Comparison of ENCODE assay signal across 11 cellular contexts in the genomic region with DNA sequence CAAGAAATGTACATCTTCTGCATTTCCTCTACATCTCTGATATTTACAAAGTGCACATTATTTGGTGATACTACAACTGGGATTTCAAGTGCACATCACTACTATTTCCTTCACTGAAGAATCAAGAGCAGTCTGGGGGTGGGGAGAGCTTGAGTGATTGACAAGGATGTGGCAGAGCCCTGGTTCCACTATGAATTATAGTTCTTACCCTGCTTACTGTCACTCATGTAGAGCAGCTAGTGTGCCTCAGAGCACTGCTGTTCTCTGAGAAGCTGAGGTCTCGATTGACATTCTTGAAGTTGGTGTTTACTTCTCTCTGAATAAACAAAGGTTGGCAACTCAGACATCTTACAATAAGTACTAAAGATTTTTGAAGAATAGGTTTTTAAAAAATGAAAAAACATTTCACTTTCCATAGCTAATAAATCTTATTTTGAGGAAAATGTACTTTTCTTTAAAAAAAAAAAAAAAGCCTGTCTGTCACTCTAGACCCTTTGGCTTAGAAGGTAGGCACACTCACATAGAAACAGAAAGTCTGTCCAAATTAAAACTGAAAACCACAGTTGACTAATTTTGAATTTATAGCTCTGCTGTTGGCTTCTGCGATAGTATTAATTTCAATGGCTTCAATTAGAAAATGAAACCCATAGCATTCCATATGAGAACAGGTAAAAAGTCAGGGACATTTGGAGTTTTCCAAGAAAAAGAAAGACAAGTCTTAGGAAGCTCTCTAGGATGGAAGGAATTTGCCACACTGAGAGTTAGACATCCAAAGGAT. TPM values are rescaled to one million over a fixed set of nuclear protein-coding genes. Genes with fewer than 3 reads are reported as not detected.
DNase-seq lines count a peak whose midpoint lies in the region; ATAC-seq and TF ChIP-seq lines count a peak whose summit lies in the region.
"Had no signal": no experiment of that assay in that cellular context is flagged by ENCODE, and none has a peak within 500 bp of the region (broad histone marks: within the 10 kb centered on the region; RNA-seq: fewer than 3 reads in every experiment).

No MANE protein-coding gene starts in this region.

- H3K27ac ChIP-seq in neural cell (ENCODE audit: low read length): peak overlapping the region; percentile 3
- no peak overlapping the region for H3K27ac ChIP-seq in CD4-positive, alpha-beta T cell (ENCODE audit: low read depth, low read length)
- H3K27ac ChIP-seq: foreskin keratinocyte, SJCRH30 had no signal

- DNase-seq in CD4-positive, alpha-beta T cell: no peak
- no peak for DNase-seq in activated CD4-positive, alpha-beta T cell treated with anti-CD3 and anti-CD28 coated beads, Interleukin-2, amount 50 U/mL, for 4 hours
- DNase-seq in GF-D8 (lab: John Stamatoyannopoulos, UW): no peak
- DNase-seq: foreskin keratinocyte, left ventricle myocardium superior, SJCRH30 had no signal

- H3K36me3 Mint-ChIP-seq in CD4-positive, alpha-beta T cell (ENCODE audit: low read depth): no peaks in the 10 kb centered on the region

- peaks cover 79% of the 10 kb centered on the region for H3K27me3 Mint-ChIP-seq in CD4-positive, alpha-beta T cell

- H3K79me2 ChIP-seq in neural cell (replicated peaks; ENCODE audit: insufficient read depth, low read length): no peaks in the 10 kb centered on the region

- no peak for TF ChIP-seq CTCF in neural cell (IDR thresholded peaks at IDR 0.05; ENCODE audit: poor library complexity, severe bottlenecking)
- no peak for TF ChIP-seq CTCF in CD4-positive, alpha-beta T cell (IDR thresholded peaks at IDR 0.05)

- intact Hi-C loops in CD4-positive, alpha-beta T cell (cut with DNase I, micrococcal nuclease): no loop called here

- peak; percentile 95 for ATAC-seq in GM18907 (IDR thresholded peaks at IDR 0.05; ENCODE audit: unreplicated experiment)
- peak; percentile 92 for ATAC-seq in GM21576 (IDR thresholded peaks at IDR 0.05; ENCODE audit: unreplicated experiment)
- ATAC-seq in HG03108 (IDR thresholded peaks at IDR 0.05; ENCODE audit: unreplicated experiment): peak; percentile 88
- no peak for ATAC-seq in CD4-positive, alpha-beta T cell (ENCODE audit: poor library complexity)
- no peak for ATAC-seq in esophagus mucosa
- ATAC-seq: foreskin keratinocyte, left ventricle myocardium superior had no signal

- no peaks in the 10 kb centered on the region for H3K9me3 ChIP-seq in neural cell (ENCODE audit: low read length)
- no peaks in the 10 kb centered on the region for H3K9me3 ChIP-seq in CD4-positive, alpha-beta T cell (ENCODE audit: control insufficient read depth, low read length)

- H3K9me3 Mint-ChIP-seq in CD4-positive, alpha-beta T cell: peaks cover 2% of the 10 kb centered on the region

- peak overlapping the region; percentile 32 for H3K4me3 ChIP-seq in neural cell (ENCODE audit: low read length)
- H3K4me3 ChIP-seq: SJCRH30 had no signal

- H3K9ac ChIP-seq in neural cell (ENCODE audit: low read length): no peak overlapping the region

- CTCF ChIA-PET in CD4-positive, alpha-beta T cell (lab: Charles Lee): no interaction called here

- no peaks in the 10 kb centered on the region for H4K20me1 ChIP-seq in neural cell (ENCODE audit: insufficient read depth)

- H3K9me2 ChIP-seq in neural cell (ENCODE audit: insufficient read depth, low read length): no peaks in the 10 kb centered on the region

- no peak overlapping the region for H3K4me2 ChIP-seq in neural cell (ENCODE audit: low read length)

- POLR2A ChIA-PET in CD4-positive, alpha-beta T cell (lab: Charles Lee): interaction anchor here (1.0 kb wide), 1 partner anchor 19 kb away, joined by 3 read pairs; no protein-coding TSS in a partner anchor

- no peak overlapping the region for H3K27ac Mint-ChIP-seq in CD4-positive, alpha-beta T cell

- peaks cover 9% of the 10 kb centered on the region for H3K4me1 Mint-ChIP-seq in CD4-positive, alpha-beta T cell (ENCODE audit: low read depth)

- TF ChIP-seq EP300 in neural cell (conservative IDR thresholded peaks at IDR 0.05; ENCODE audit: poor library complexity, severe bottlenecking): peak; percentile 83

- no peaks in the 10 kb centered on the region for H3K36me3 ChIP-seq in neural cell (ENCODE audit: insufficient read depth, low read length)

- H3K27me3 ChIP-seq in neural cell (ENCODE audit: insufficient read depth, low read depth, low read length): peaks cover 33% of the 10 kb centered on the region
- peaks cover 25% of the 10 kb centered on the region for H3K27me3 ChIP-seq in CD4-positive, alpha-beta T cell (ENCODE audit: control insufficient read depth, insufficient read depth, low read length)
- H3K27me3 ChIP-seq: SJCRH30 had no signal

- H3K4me3 Mint-ChIP-seq in CD4-positive, alpha-beta T cell: no peak overlapping the region

- H3F3A ChIP-seq in neural cell (ENCODE audit: insufficient read depth, low read length, poor library complexity, severe bottlenecking): no peaks in the 10 kb centered on the region

- H2AFZ ChIP-seq in neural cell (ENCODE audit: low read depth, low read length): no peak overlapping the region

- no peak for TF ChIP-seq RAD21 in neural cell (conservative IDR thresholded peaks at IDR 0.05)

TF ChIP-seq in neural cell, 6 proteins besides CTCF, POLR2A, EP300 and RAD21:
- TF ChIP-seq, protein P1, sequence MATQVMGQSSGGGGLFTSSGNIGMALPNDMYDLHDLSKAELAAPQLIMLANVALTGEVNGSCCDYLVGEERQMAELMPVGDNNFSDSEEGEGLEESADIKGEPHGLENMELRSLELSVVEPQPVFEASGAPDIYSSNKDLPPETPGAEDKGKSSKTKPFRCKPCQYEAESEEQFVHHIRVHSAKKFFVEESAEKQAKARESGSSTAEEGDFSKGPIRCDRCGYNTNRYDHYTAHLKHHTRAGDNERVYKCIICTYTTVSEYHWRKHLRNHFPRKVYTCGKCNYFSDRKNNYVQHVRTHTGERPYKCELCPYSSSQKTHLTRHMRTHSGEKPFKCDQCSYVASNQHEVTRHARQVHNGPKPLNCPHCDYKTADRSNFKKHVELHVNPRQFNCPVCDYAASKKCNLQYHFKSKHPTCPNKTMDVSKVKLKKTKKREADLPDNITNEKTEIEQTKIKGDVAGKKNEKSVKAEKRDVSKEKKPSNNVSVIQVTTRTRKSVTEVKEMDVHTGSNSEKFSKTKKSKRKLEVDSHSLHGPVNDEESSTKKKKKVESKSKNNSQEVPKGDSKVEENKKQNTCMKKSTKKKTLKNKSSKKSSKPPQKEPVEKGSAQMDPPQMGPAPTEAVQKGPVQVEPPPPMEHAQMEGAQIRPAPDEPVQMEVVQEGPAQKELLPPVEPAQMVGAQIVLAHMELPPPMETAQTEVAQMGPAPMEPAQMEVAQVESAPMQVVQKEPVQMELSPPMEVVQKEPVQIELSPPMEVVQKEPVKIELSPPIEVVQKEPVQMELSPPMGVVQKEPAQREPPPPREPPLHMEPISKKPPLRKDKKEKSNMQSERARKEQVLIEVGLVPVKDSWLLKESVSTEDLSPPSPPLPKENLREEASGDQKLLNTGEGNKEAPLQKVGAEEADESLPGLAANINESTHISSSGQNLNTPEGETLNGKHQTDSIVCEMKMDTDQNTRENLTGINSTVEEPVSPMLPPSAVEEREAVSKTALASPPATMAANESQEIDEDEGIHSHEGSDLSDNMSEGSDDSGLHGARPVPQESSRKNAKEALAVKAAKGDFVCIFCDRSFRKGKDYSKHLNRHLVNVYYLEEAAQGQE (IDR thresholded peaks at IDR 0.05; ENCODE audit: borderline replicate concordance): peak; percentile 23
- TF ChIP-seq TAF1 (IDR thresholded peaks at IDR 0.05; ENCODE audit: low read depth) (no peak), POLR2AphosphoS5 (IDR thresholded peaks at IDR 0.05) (peak; percentile 50)

RNA-seq across cellular contexts. Expression of gene GREM1, which starts 5.6 kb away (rescaled TPM):
- 0.16 and 0.40 TPM in 2 replicates for polyA plus RNA-seq in neural cell
- polyA minus RNA-seq in neural cell: not detected in 2 replicates
- not detected for total RNA-seq in CD4-positive, alpha-beta T cell
- 9.2 TPM for total RNA-seq in esophagus mucosa

Comparison
In these comparisons a context has a peak if more than half of its experiments do, and no peak if none do; other contexts are left out.
1. ATAC-seq: peak in GM18907 (single experiment), GM21576 (single experiment) and HG03108 (single experiment); none in CD4-positive, alpha-beta T cell (single experiment) and esophagus mucosa (single experiment).
2. RNA of gene GREM1, which starts 5.6 kb away (total RNA-seq): 9.2 TPM in esophagus mucosa (single experiment); not detected in CD4-positive, alpha-beta T cell; every median in the first group is over 10 times any median in the second.